In the genomic region with DNA sequence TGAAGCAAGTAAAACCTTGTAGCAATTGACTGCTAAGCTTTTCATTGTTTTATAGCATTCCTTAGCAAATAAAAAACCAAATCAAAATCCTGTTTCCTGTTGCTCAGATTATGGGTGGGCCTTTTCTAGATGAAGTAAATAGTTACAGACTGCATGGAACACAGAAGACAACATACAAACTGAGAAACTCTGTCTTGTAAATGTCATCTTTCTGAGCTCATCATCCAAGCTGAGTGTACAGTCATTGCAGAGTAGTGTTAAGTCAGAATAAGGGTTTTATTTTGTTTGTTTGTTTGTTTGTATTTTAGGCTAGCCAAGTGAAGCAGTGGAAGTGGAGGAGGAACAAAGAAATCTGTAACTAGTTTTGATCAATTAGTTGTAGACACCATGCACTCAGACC, we compare ENCODE assay signal across 1 cellular context.
TF ChIP-seq lines count a peak whose summit lies in the region.

No MANE protein-coding gene starts in this region.

TF ChIP-seq in GM23338, 12 proteins besides CTCF, POLR2A, EP300 and RAD21:
- TF ChIP-seq POLR2AphosphoS5 (IDR thresholded peaks at IDR 0.05; ENCODE audit: low read depth), result no peak
TF ChIP-seq in GM23338: peak in this region for 0.
